In the genomic region with DNA sequence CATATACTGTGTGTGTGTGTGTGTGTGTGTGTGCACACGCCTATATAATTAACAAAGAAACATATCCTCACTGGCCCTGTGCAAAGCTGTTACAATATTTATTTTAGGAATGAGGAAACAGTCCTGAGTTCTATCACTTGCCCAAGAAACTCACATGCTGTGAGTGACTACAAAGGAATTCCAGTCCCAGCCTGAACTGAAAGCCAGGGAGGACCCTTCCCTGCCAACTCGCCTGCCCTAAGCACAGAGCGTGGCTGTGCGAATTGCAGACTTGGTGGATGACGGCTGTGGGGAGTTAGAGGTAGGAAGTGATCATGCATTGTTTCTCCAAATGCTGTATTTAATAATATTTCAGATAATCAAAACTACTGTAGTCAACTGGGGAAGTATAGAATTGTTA, we compare ENCODE assay signal across 11 cellular contexts. TPM values are rescaled to one million over a fixed set of nuclear protein-coding genes. Genes with fewer than 3 reads are reported as not detected.
DNase-seq lines count a peak whose midpoint lies in the region; ATAC-seq and TF ChIP-seq lines count a peak whose summit lies in the region.
"Had no signal": no experiment of that assay in that cellular context is flagged by ENCODE, and none has a peak within 500 bp of the region (broad histone marks: within the 10 kb centered on the region; RNA-seq: fewer than 3 reads in every experiment).

No MANE protein-coding gene starts in this region.

- TF ChIP-seq CTCF in heart right ventricle (IDR thresholded peaks at IDR 0.05) (no peak), gastroesophageal sphincter (IDR thresholded peaks at IDR 0.05) (no peak)

- peaks cover 98% of the 10 kb centered on the region for H3K4me1 Mint-ChIP-seq in activated T-cell treated with anti-CD3 and anti-CD28 coated beads, Interleukin-2, amount 50 U/mL, for 72 hours (ENCODE audit: low read depth)

- 24 to 45% methylated on average over 5 of the region's 5 CpGs for WGBS in heart right ventricle, 2 donors
- 91% methylated on average over 5 of the region's 5 CpGs for WGBS in thymus
- WGBS in gastroesophageal sphincter (ENCODE audit: low coverage in 1 of 2), 2 donors = 33 to 73% methylated on average over 2 to 5 of the region's 5 CpGs

- intact Hi-C loops in heart right ventricle (cut with DNase I) = no loop called here

- H3K4me3 ChIP-seq in heart right ventricle = no peak overlapping the region
- H3K4me3 ChIP-seq in thymus (ENCODE audit: low read length) = no peak overlapping the region
- no peak overlapping the region for H3K4me3 ChIP-seq in gastroesophageal sphincter
- H3K4me3 ChIP-seq: adrenal gland had no signal

- H3K27ac Mint-ChIP-seq in activated T-cell treated with anti-CD3 and anti-CD28 coated beads, Interleukin-2, amount 50 U/mL, for 72 hours = peak overlapping the region; percentile 93
- H3K27ac Mint-ChIP-seq: B cell had no signal

- TF ChIP-seq EP300 in gastroesophageal sphincter (IDR thresholded peaks at IDR 0.05) = no peak

- peaks cover 0 to 30% (median 16%) of the 10 kb centered on the region in 9 donors for H3K4me1 ChIP-seq in heart right ventricle
- H3K4me1 ChIP-seq in thymus (ENCODE audit: control insufficient read depth, insufficient read depth, low read length) = peaks cover 27% of the 10 kb centered on the region
- peaks cover 0 to 18% (median 0%) of the 10 kb centered on the region in 3 donors for H3K4me1 ChIP-seq in gastroesophageal sphincter
- H3K4me1 ChIP-seq: adrenal gland had no signal

- H3K36me3 ChIP-seq in heart right ventricle (no peaks in the 10 kb centered on the region), thymus (ENCODE audit: control insufficient read depth, insufficient read depth) (no peaks in the 10 kb centered on the region), gastroesophageal sphincter (no peaks in the 10 kb centered on the region)
- H3K36me3 ChIP-seq: adrenal gland had no signal

- H3K4me3 Mint-ChIP-seq in activated T-cell treated with anti-CD3 and anti-CD28 coated beads, Interleukin-2, amount 50 U/mL, for 72 hours = peak overlapping the region; percentile 75 to 86
- H3K4me3 Mint-ChIP-seq: B cell had no signal

- H3K9me3 Mint-ChIP-seq in activated T-cell treated with anti-CD3 and anti-CD28 coated beads, Interleukin-2, amount 50 U/mL, for 72 hours = no peaks in the 10 kb centered on the region

- peak; percentile 62 for DNase-seq in activated effector memory CD4-positive, alpha-beta T cell treated with anti-CD3 and anti-CD28 coated beads, Interleukin-2, amount 50 U/mL, for 16 hours
- DNase-seq in activated effector memory CD4-positive, alpha-beta T cell treated with Interleukin-2 at 50 U/mL for 16 hours = no peak
- no peak for DNase-seq in activated T-cell treated with anti-CD3 and anti-CD28 coated beads, Interleukin-2, amount 50 U/mL, for 72 hours
- DNase-seq in heart right ventricle = peak in 1 of 2 donors; percentile 31
- no peak for DNase-seq in NCI-H446 (lab: John Stamatoyannopoulos, UW)
- DNase-seq in inferior parietal cortex (ENCODE audit: extremely low spot score) = no peak
- DNase-seq: SHP77 had no signal

- ATAC-seq in activated T-cell treated with anti-CD3 and anti-CD28 coated beads, Interleukin-2, amount 50 U/mL, for 72 hours (replicated peaks in 1 of 2) = no peak
- ATAC-seq in heart right ventricle (peak; percentile 52 to 93 (median 72)), gastroesophageal sphincter (no peak)

- no peak overlapping the region for H3K27ac ChIP-seq in heart right ventricle
- peak overlapping the region; percentile 36 for H3K27ac ChIP-seq in thymus (ENCODE audit: low read depth)
- H3K27ac ChIP-seq in gastroesophageal sphincter = no peak overlapping the region
- H3K27ac ChIP-seq: adrenal gland had no signal

- H3K36me3 Mint-ChIP-seq in activated T-cell treated with anti-CD3 and anti-CD28 coated beads, Interleukin-2, amount 50 U/mL, for 72 hours (ENCODE audit: insufficient read depth in 2 of 2) = peaks cover 6 to 20% of the 10 kb centered on the region in 2 donors

- no peaks in the 10 kb centered on the region for H3K27me3 Mint-ChIP-seq in activated T-cell treated with anti-CD3 and anti-CD28 coated beads, Interleukin-2, amount 50 U/mL, for 72 hours (ENCODE audit: low read depth)
- H3K27me3 Mint-ChIP-seq: B cell had no signal

- H3K27me3 ChIP-seq in heart right ventricle (peaks cover 0 to under 1% (median 0%) of the 10 kb centered on the region in 7 donors), thymus (ENCODE audit: control insufficient read depth, insufficient read depth) (no peaks in the 10 kb centered on the region), gastroesophageal sphincter (no peaks in the 10 kb centered on the region)
- H3K27me3 ChIP-seq: adrenal gland had no signal

- no peak for TF ChIP-seq POLR2A in gastroesophageal sphincter (IDR thresholded peaks at IDR 0.05)

- H3K9me3 ChIP-seq in heart right ventricle (peaks cover 0 to 2% (median 0%) of the 10 kb centered on the region in 11 donors), thymus (ENCODE audit: control insufficient read depth) (no peaks in the 10 kb centered on the region), gastroesophageal sphincter (no peaks in the 10 kb centered on the region)
- H3K9me3 ChIP-seq: adrenal gland had no signal

RNA-seq across cellular contexts. Expression of a gene that starts 26.4 kb away (rescaled TPM):
- 100 to 1,000 TPM; 285 to 317 TPM for total RNA-seq in activated T-cell treated with anti-CD3 and anti-CD28 coated beads, Interleukin-2, amount 50 U/mL, for 72 hours
- total RNA-seq in heart right ventricle (1 to 10 TPM in 1 of 10 donors, under 1 TPM in 6, not detected in 3; 0.07 to 5.7 (median 0.38) TPM), gastroesophageal sphincter (under 1 TPM; 0.31 to 0.62 (median 0.44) TPM)
- polyA plus RNA-seq in heart right ventricle (under 1 TPM in 1 of 2 donors, not detected in 1; 0.12 TPM), thymus (40.5 TPM)

Comparison
In these comparisons a context has a peak if more than half of its experiments do, and no peak if none do; other contexts are left out.
1. ATAC-seq: peak in heart right ventricle (8 of 8); none in activated T-cell treated with anti-CD3 and anti-CD28 coated beads, Interleukin-2, amount 50 U/mL, for 72 hours (0 of 2) and gastroesophageal sphincter (single experiment).
2. RNA of a gene that starts 26.4 kb away (total RNA-seq): 285 to 317 TPM in activated T-cell treated with anti-CD3 and anti-CD28 coated beads, Interleukin-2, amount 50 U/mL, for 72 hours; 0.31 to 0.62 TPM in gastroesophageal sphincter and 0.07 to 5.7 TPM in heart right ventricle; every median in the first group is over 10 times any median in the second.